In the genomic region with DNA sequence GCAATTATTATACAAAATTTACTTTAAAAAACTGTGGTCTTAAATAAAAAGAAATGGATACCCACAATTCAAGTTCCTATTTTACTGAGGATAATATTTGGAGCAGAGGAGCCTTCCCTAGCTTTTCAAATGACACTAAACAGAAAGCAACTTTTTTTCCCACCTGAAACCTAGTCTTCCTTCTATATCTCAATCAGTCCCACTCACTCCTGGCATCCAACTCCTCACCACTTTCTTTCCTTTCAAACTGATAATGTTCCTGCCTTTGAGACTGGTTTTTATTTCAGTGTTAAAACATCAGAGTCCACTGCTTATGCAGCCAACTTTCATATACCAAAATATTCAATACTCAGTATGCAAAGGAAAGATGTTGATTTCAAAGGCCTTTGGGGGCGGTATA, we compare ENCODE assay signal across 19 cellular contexts.
"Had no signal": no experiment of that assay in that cellular context is flagged by ENCODE, and none has a peak within 500 bp of the region (broad histone marks: within the 10 kb centered on the region; RNA-seq: fewer than 3 reads in every experiment).

No MANE protein-coding gene starts in this region.

- H3K4me1 ChIP-seq: adrenal gland, ascending aorta, vagina had no signal

- H3K36me3 Mint-ChIP-seq: activated naive CD8-positive, alpha-beta T cell; immature natural killer cell; naive thymus-derived CD4-positive, alpha-beta T cell; stimulated activated naive B cell treated with anti-CD40 and anti-IgM and Interleukin-4, amounts not matched to agents 10 μg/mL and 1 μg/mL and 100 μg/mL, for 72 hours; type B pancreatic cell had no signal

- H3K9me3 Mint-ChIP-seq: activated T-helper 2 cell treated with anti-CD3 and anti-CD28 coated beads, Interferon-gamma antibody, Interleukin-2, Interleukin-4, amounts not matched to agents 10 μg/mL and 5 μg/mL and 100 μg/mL, durations not matched to agents 14 hours and 24 hours and 36 hours; central memory CD8-positive, alpha-beta T cell had no signal

- H3K27ac Mint-ChIP-seq: activated naive CD8-positive, alpha-beta T cell; activated T-helper 2 cell treated with anti-CD3 and anti-CD28 coated beads, Interferon-gamma antibody, Interleukin-2, Interleukin-4, amounts not matched to agents 10 μg/mL and 5 μg/mL and 100 μg/mL, durations not matched to agents 14 hours and 24 hours and 36 hours; immature natural killer cell; naive thymus-derived CD4-positive, alpha-beta T cell; stimulated activated naive B cell treated with anti-CD40 and anti-IgM and Interleukin-4, amounts not matched to agents 10 μg/mL and 1 μg/mL and 100 μg/mL, for 72 hours; type B pancreatic cell had no signal

- H3K9me3 ChIP-seq: adrenal gland, ascending aorta, heart right ventricle, testis, vagina had no signal

- H3K27me3 ChIP-seq: adrenal gland, ascending aorta, dorsolateral prefrontal cortex, heart right ventricle, testis, vagina had no signal

- ATAC-seq: left lobe of liver; naive thymus-derived CD4-positive, alpha-beta T cell; stimulated activated naive B cell treated with anti-CD40 and anti-IgM and Interleukin-4, amounts not matched to agents 10 μg/mL and 1 μg/mL and 100 μg/mL, for 72 hours had no signal

- H3K4me3 Mint-ChIP-seq: activated naive CD8-positive, alpha-beta T cell; central memory CD8-positive, alpha-beta T cell; immature natural killer cell; naive thymus-derived CD4-positive, alpha-beta T cell; stimulated activated naive B cell treated with anti-CD40 and anti-IgM and Interleukin-4, amounts not matched to agents 10 μg/mL and 1 μg/mL and 100 μg/mL, for 72 hours had no signal

- H3K4me3 ChIP-seq: adrenal gland, ascending aorta, lung, testis, vagina had no signal

- H3K4me1 Mint-ChIP-seq: central memory CD8-positive, alpha-beta T cell; immature natural killer cell had no signal

- DNase-seq: activated naive CD4-positive, alpha-beta T cell; activated T-cell treated with anti-CD3 and anti-CD28 coated beads, Interleukin-2, amount 50 U/mL, for 1 hour; adrenal gland; dorsolateral prefrontal cortex; heart right ventricle; immature natural killer cell; naive thymus-derived CD4-positive, alpha-beta T cell; stimulated activated CD4-positive, alpha-beta T cell treated with anti-CD3 and anti-CD28 coated beads, Interleukin-2, amount 100 ng/mL, for 48 hours; stimulated activated CD8-positive, alpha-beta memory T cell treated with anti-CD3 and anti-CD28 coated beads, Interleukin-4, amount 100 ng/mL, for 48 hours; stimulated activated naive B cell treated with anti-CD40 and anti-IgM and Interleukin-4, amounts not matched to agents 10 μg/mL and 1 μg/mL and 100 μg/mL, for 72 hours; testis had no signal

- H3K27ac ChIP-seq: adrenal gland, ascending aorta, testis, vagina had no signal

- H3K36me3 ChIP-seq: adrenal gland, ascending aorta, heart right ventricle, vagina had no signal
